In the genomic region with DNA sequence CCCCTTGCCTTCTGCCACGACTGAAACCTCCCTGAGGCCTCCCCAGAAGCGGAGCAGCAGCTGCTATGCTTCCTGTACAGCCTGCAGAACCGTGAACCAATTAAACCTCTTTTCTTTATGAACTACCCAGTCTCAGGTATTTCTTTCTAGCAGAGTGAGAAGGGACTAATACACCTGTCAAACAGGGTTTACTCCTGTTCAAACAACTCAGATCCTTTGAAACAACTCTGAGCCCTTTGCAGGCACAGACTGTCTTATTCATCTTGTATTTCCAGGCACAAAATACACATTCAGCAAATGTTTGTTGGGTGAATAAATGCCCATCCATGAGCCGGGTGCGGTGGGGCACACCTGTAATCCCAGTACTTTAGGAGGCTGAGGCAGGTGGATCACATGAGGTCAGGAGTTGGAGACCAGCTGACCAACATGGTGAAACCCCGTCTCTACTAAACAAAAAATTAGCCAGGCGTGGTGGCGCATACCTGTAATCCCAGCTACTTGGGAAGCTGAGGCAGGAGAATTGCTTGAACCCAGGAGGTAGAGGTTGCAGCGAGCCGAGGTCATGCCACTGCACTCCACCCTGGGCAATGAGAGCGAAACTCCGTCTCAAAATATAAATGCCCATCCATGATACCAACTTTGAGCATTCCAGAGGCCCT, we compare ENCODE assay signal across 8 cellular contexts. TPM values are rescaled to one million over a fixed set of nuclear protein-coding genes. Genes with fewer than 3 reads are reported as not detected.
DNase-seq lines count a peak whose midpoint lies in the region; ATAC-seq, FAIRE-seq and TF ChIP-seq lines count a peak whose summit lies in the region.
"Not testable (repeated sequence)": the region's sequence is repeated elsewhere in the genome, so short reads cannot be mapped to it uniquely, and the experiment has no call there.
"Had no signal": no experiment of that assay in that cellular context is flagged by ENCODE, and none has a peak within 500 bp of the region (broad histone marks: within the 10 kb centered on the region; RNA-seq: fewer than 3 reads in every experiment).

No MANE protein-coding gene starts in this region.

- peaks cover 19% of the 10 kb centered on the region for H3K36me3 ChIP-seq in PC-3 (ENCODE audit: low read depth, low read length)
- peaks cover 13% of the 10 kb centered on the region for H3K36me3 ChIP-seq in astrocyte (ENCODE audit: insufficient read depth, low read length)
- peaks cover 43% of the 10 kb centered on the region for H3K36me3 ChIP-seq in mesodermal cell (ENCODE audit: control insufficient read depth, insufficient read depth, low read length)

- intact Hi-C loops in Calu3 (cut with micrococcal nuclease; ENCODE audit: unreplicated experiment), result not testable (repeated sequence)
- intact Hi-C loops in PC-3 (cut with micrococcal nuclease), result loop anchor here (10.0 kb wide), 1 partner anchor 582 kb away; no protein-coding TSS in a partner anchor
- intact Hi-C loops in activated CD4-positive, alpha-beta T cell treated with anti-CD3 and anti-CD28 coated beads for 36 hours (cut with DNase I, micrococcal nuclease), result loop anchor here (1.0 to 10.0 kb wide), 2 partner anchors 10 to 782 kb away; no protein-coding TSS in a partner anchor
- intact Hi-C loops in activated naive CD4-positive, alpha-beta T cell treated with anti-CD3 and anti-CD28 coated beads for 36 hours (cut with micrococcal nuclease), result loop anchor here (1.0 to 2.0 kb wide), 3 partner anchors 10 to 394 kb away; no protein-coding TSS in a partner anchor

- TSS peak; percentile 48 for BruUV-seq in Calu3 (replicated peaks; lab: Mats Ljungman, UMichigan)
- BruUV-seq in PC-3 (replicated peaks; lab: Mats Ljungman, UMichigan), result not testable (repeated sequence)

- H3K4me1 ChIP-seq in PC-3 (ENCODE audit: insufficient read depth, low read length) (peaks cover 47% of the 10 kb centered on the region), astrocyte (ENCODE audit: insufficient read depth, low read length) (peaks cover 30% of the 10 kb centered on the region), mesodermal cell (ENCODE audit: control insufficient read depth, insufficient read depth, low read length, poor library complexity, severe bottlenecking) (peaks cover 31% of the 10 kb centered on the region)

- peak overlapping the region; percentile 71 for H3K9ac ChIP-seq in PC-3 (ENCODE audit: low read length)
- peak overlapping the region; percentile 28 for H3K9ac ChIP-seq in astrocyte (ENCODE audit: low read length)

- not testable (repeated sequence) for H2AFZ ChIP-seq in PC-3 (ENCODE audit: low read length); astrocyte (ENCODE audit: low read depth, low read length)

- H3K27ac ChIP-seq in PC-3 (ENCODE audit: low read length), result peak overlapping the region; percentile 98
- peak overlapping the region; percentile 84 for H3K27ac ChIP-seq in astrocyte (ENCODE audit: low read depth, low read length)
- H3K27ac ChIP-seq in epithelial cell of prostate, result peak overlapping the region; percentile 99
- peak overlapping the region; percentile 59 for H3K27ac ChIP-seq in mesodermal cell (ENCODE audit: low read depth, low read length, severe bottlenecking)

- not testable (repeated sequence) for FAIRE-seq in astrocyte (lab: Jason Lieb, UNC)

- WGBS in mesodermal cell (ENCODE audit: insufficient coverage in 2 of 2), 2 experiments, result 81 to 88% methylated on average over 5 to 8 of the region's 12 CpGs

- H3K79me2 ChIP-seq in PC-3 (ENCODE audit: low read length); astrocyte (ENCODE audit: insufficient read depth, low read length): not testable (repeated sequence)

- not testable (repeated sequence) for H3K27me3 ChIP-seq in PC-3 (ENCODE audit: low read length); astrocyte (ENCODE audit: insufficient read depth, low read length)

- ATAC-seq in PC-3, result peak; percentile 2; the same call in 1 of the 2 replicates
- not testable (repeated sequence) for ATAC-seq in activated CD4-positive, alpha-beta T cell treated with anti-CD3 and anti-CD28 coated beads for 36 hours

- TF ChIP-seq CTCF in Calu3 (IDR thresholded peaks at IDR 0.05; ENCODE audit: unreplicated experiment); PC-3 (conservative IDR thresholded peaks at IDR 0.05; ENCODE audit: low read depth, low read length); astrocyte (IDR thresholded peaks at IDR 0.05; ENCODE audit: insufficient read depth, low read depth, low read length): not testable (repeated sequence)

- CTCF ChIA-PET in Calu3 (lab: Charles Lee), result not testable (repeated sequence)
- CTCF ChIA-PET in PC-3 (lab: Charles Lee), result interaction anchor here (0.7 kb wide), 1 partner anchor 27 kb away, joined by 3 read pairs; no protein-coding TSS in a partner anchor
- CTCF ChIA-PET in activated CD4-positive, alpha-beta T cell treated with anti-CD3 and anti-CD28 coated beads for 36 hours (lab: Charles Lee), result interaction anchor here (5.0 kb wide), 1 partner anchor 282 kb away, joined by 51 read pairs; no protein-coding TSS in a partner anchor
- CTCF ChIA-PET in activated naive CD4-positive, alpha-beta T cell treated with anti-CD3 and anti-CD28 coated beads for 36 hours (lab: Charles Lee), result interaction anchor here (7.8 kb wide), 1 partner anchor 282 kb away, joined by 98 read pairs; no protein-coding TSS in a partner anchor

- peaks cover 26% of the 10 kb centered on the region for H3K4me1 Mint-ChIP-seq in Calu3 (ENCODE audit: low read depth, unreplicated experiment)
- H3K4me1 Mint-ChIP-seq in activated CD4-positive, alpha-beta T cell treated with anti-CD3 and anti-CD28 coated beads for 36 hours; activated naive CD4-positive, alpha-beta T cell treated with anti-CD3 and anti-CD28 coated beads for 36 hours (ENCODE audit: low read depth): not testable (repeated sequence)
- H3K4me1 Mint-ChIP-seq in astrocyte (ENCODE audit: low read depth, unreplicated experiment), result peaks cover 18% of the 10 kb centered on the region

- not testable (repeated sequence) for H4K20me1 ChIP-seq in PC-3 (ENCODE audit: low read length); astrocyte (ENCODE audit: insufficient read depth, low read length)

- H3K4me2 ChIP-seq in PC-3 (ENCODE audit: low read length), result peak overlapping the region; percentile 62
- H3K4me2 ChIP-seq in astrocyte (ENCODE audit: low read length), result peak overlapping the region; percentile 70

- H3K4me3 ChIP-seq in PC-3 (ENCODE audit: low read length), result peak overlapping the region; percentile 10; the same call in 1 of the 2 replicates
- not testable (repeated sequence) for H3K4me3 ChIP-seq in astrocyte (ENCODE audit: insufficient read depth, low read depth, low read length); mesodermal cell (ENCODE audit: extremely low read depth, insufficient read depth, low read length, poor library complexity, severe bottlenecking)

- H3F3A ChIP-seq in PC-3 (ENCODE audit: low read length, unreplicated experiment), result peaks cover 12% of the 10 kb centered on the region

- H3K27me3 Mint-ChIP-seq in Calu3 (ENCODE audit: unreplicated experiment); activated CD4-positive, alpha-beta T cell treated with anti-CD3 and anti-CD28 coated beads for 36 hours; activated naive CD4-positive, alpha-beta T cell treated with anti-CD3 and anti-CD28 coated beads for 36 hours (ENCODE audit: low read depth); astrocyte (ENCODE audit: low read depth, unreplicated experiment): not testable (repeated sequence)

- peaks cover 28% of the 10 kb centered on the region for H3K36me3 Mint-ChIP-seq in Calu3 (ENCODE audit: insufficient read depth, unreplicated experiment)
- peaks cover 21% of the 10 kb centered on the region for H3K36me3 Mint-ChIP-seq in activated CD4-positive, alpha-beta T cell treated with anti-CD3 and anti-CD28 coated beads for 36 hours (ENCODE audit: low read depth)
- peaks cover 16% of the 10 kb centered on the region for H3K36me3 Mint-ChIP-seq in activated naive CD4-positive, alpha-beta T cell treated with anti-CD3 and anti-CD28 coated beads for 36 hours (ENCODE audit: low read depth)
- peaks cover 11% of the 10 kb centered on the region for H3K36me3 Mint-ChIP-seq in astrocyte (ENCODE audit: low read depth, unreplicated experiment)

- H3K27ac Mint-ChIP-seq in Calu3 (ENCODE audit: unreplicated experiment), result peak overlapping the region; percentile 94
- peak overlapping the region; percentile 67 for H3K27ac Mint-ChIP-seq in activated CD4-positive, alpha-beta T cell treated with anti-CD3 and anti-CD28 coated beads for 36 hours
- peak overlapping the region; percentile 28 for H3K27ac Mint-ChIP-seq in activated naive CD4-positive, alpha-beta T cell treated with anti-CD3 and anti-CD28 coated beads for 36 hours
- H3K27ac Mint-ChIP-seq in astrocyte (ENCODE audit: unreplicated experiment), result not testable (repeated sequence)

- POLR2A ChIA-PET in PC-3 (lab: Charles Lee; ENCODE audit: unreplicated experiment); activated CD4-positive, alpha-beta T cell treated with anti-CD3 and anti-CD28 coated beads for 36 hours (lab: Charles Lee): not testable (repeated sequence)

- not testable (repeated sequence) for H3K9me3 ChIP-seq in PC-3 (ENCODE audit: low read length); astrocyte (ENCODE audit: insufficient read depth, low read depth, low read length); mesodermal cell (ENCODE audit: control insufficient read depth, low read length)

- peak overlapping the region; percentile 40 for H3K4me3 Mint-ChIP-seq in Calu3 (ENCODE audit: low read depth, unreplicated experiment)
- H3K4me3 Mint-ChIP-seq in activated CD4-positive, alpha-beta T cell treated with anti-CD3 and anti-CD28 coated beads for 36 hours; activated naive CD4-positive, alpha-beta T cell treated with anti-CD3 and anti-CD28 coated beads for 36 hours; astrocyte (ENCODE audit: unreplicated experiment): not testable (repeated sequence)

- DNase-seq in Calu3; activated CD4-positive, alpha-beta T cell treated with anti-CD3 and anti-CD28 coated beads for 36 hours; activated naive CD4-positive, alpha-beta T cell treated with anti-CD3 and anti-CD28 coated beads for 36 hours; astrocyte (ENCODE audit: low read depth); epithelial cell of prostate (ENCODE audit: low read depth, low spot score): not testable (repeated sequence)
- peak; percentile 54 for DNase-seq in PC-3

- not testable (repeated sequence) for H3K9me2 ChIP-seq in PC-3 (replicated peaks; ENCODE audit: low read length)

- not testable (repeated sequence) for H3K9me3 Mint-ChIP-seq in Calu3 (ENCODE audit: low read depth, unreplicated experiment); activated CD4-positive, alpha-beta T cell treated with anti-CD3 and anti-CD28 coated beads for 36 hours (ENCODE audit: low read depth); activated naive CD4-positive, alpha-beta T cell treated with anti-CD3 and anti-CD28 coated beads for 36 hours; astrocyte (ENCODE audit: unreplicated experiment)

RNA-seq across cellular contexts. Expression of a gene that starts 10.8 kb away (rescaled TPM):
- total RNA-seq in Calu3 (2022) (56.0 and 66.0 TPM in 2 replicates), PC-3 (2014; rRNA removed) (51.2 and 56.9 TPM in 2 replicates), astrocyte (17.5 and 18.9 TPM in 2 replicates)
- under 1 TPM; 0.48 to 0.49 TPM for total RNA-seq in activated CD4-positive, alpha-beta T cell treated with anti-CD3 and anti-CD28 coated beads for 36 hours
- under 1 TPM; 0.57 to 0.69 TPM for total RNA-seq in activated naive CD4-positive, alpha-beta T cell treated with anti-CD3 and anti-CD28 coated beads for 36 hours
- polyA plus RNA-seq in mesodermal cell (2013, experiment 1 of 2), result 29.7 TPM
- 30.7 TPM for polyA plus RNA-seq in mesodermal cell (2013, experiment 2 of 2)

RNA-seq across cellular contexts. Expression of a gene that starts 11.1 kb away (rescaled TPM):
- 21.9 and 24.3 TPM in 2 replicates for total RNA-seq in Calu3 (2022)
- 28.9 and 29.5 TPM in 2 replicates for total RNA-seq in PC-3 (2014; rRNA removed)
- total RNA-seq in activated CD4-positive, alpha-beta T cell treated with anti-CD3 and anti-CD28 coated beads for 36 hours, result 10 to 100 TPM in 1 of 2 experiments, 1 to 10 TPM in 1; 9.0 to 13.1 TPM
- total RNA-seq in activated naive CD4-positive, alpha-beta T cell treated with anti-CD3 and anti-CD28 coated beads for 36 hours, result 10 to 100 TPM; 10.9 to 12.1 TPM
- total RNA-seq in astrocyte, result 30.1 and 32.5 TPM in 2 replicates
- polyA plus RNA-seq in mesodermal cell (2013, experiment 1 of 2), result 19.9 TPM
- 16.1 TPM for polyA plus RNA-seq in mesodermal cell (2013, experiment 2 of 2)

RNA-seq across cellular contexts. Expression of a gene that starts 55.5 kb away (rescaled TPM):
- total RNA-seq in Calu3 (2022) (not detected in 2 replicates), PC-3 (2014; rRNA removed) (0.11 TPM in 1 of 2 replicates, not detected in the other), astrocyte (0.22 and 0.27 TPM in 2 replicates)
- total RNA-seq in activated CD4-positive, alpha-beta T cell treated with anti-CD3 and anti-CD28 coated beads for 36 hours, result not detected
- not detected for total RNA-seq in activated naive CD4-positive, alpha-beta T cell treated with anti-CD3 and anti-CD28 coated beads for 36 hours
- 1.4 TPM for polyA plus RNA-seq in mesodermal cell (2013, experiment 1 of 2)
- 0.81 TPM for polyA plus RNA-seq in mesodermal cell (2013, experiment 2 of 2)
- total RNA-seq: CD8-positive, alpha-beta memory T cell had no signal
- polyA plus RNA-seq: CD8-positive, alpha-beta memory T cell had no signal

Comparison
In these comparisons a context has a peak if more than half of its experiments do, and no peak if none do; other contexts are left out.
1. RNA of a gene that starts 10.8 kb away (total RNA-seq): 56.0 to 66.0 TPM in Calu3, 51.2 to 56.9 TPM in PC-3 and 17.5 to 18.9 TPM in astrocyte; 0.57 to 0.69 TPM in activated naive CD4-positive, alpha-beta T cell treated with anti-CD3 and anti-CD28 coated beads for 36 hours and 0.48 to 0.49 TPM in activated CD4-positive, alpha-beta T cell treated with anti-CD3 and anti-CD28 coated beads for 36 hours; every median in the first group is over 10 times any median in the second.
2. Peak in every context shown above with its lines, with median percentiles within 50 percentile points of each other: H3K27ac ChIP-seq.